18 cellular contexts compared by ENCODE assay signal in genomic region chr14:103286460-103286859, GRCh38. TPM values are rescaled to one million over a fixed set of nuclear protein-coding genes. Genes with fewer than 3 reads are reported as not detected.
DNase-seq lines count a peak whose midpoint lies in the region; ATAC-seq, FAIRE-seq and TF ChIP-seq lines count a peak whose summit lies in the region.
"Had no signal": no experiment of that assay in that cellular context is flagged by ENCODE, and none has a peak within 500 bp of the region (broad histone marks: within the 10 kb centered on the region; RNA-seq: fewer than 3 reads in every experiment).

No MANE protein-coding gene starts in this region.

- FAIRE-seq in HepG2 (lab: Jason Lieb, UNC) (no peak), astrocyte (lab: Jason Lieb, UNC) (peak; percentile 34), frontal cortex (lab: Jason Lieb, UNC) (no peak)
- FAIRE-seq: GM19239, HTR-8/SVneo had no signal

- H3K27ac Mint-ChIP-seq in astrocyte (ENCODE audit: unreplicated experiment): no peak overlapping the region
- H3K27ac Mint-ChIP-seq: B cell; CD8-positive, alpha-beta T cell; HFFc6; IgD-negative memory B cell had no signal

- TF ChIP-seq CTCF in HepG2 (CRISPR knock-in tag; IDR thresholded peaks at IDR 0.05): no peak
- no peak for TF ChIP-seq CTCF in right lobe of liver (IDR thresholded peaks at IDR 0.05)
- no peak for TF ChIP-seq CTCF in HEK293 (tag by site-specific recombination; IDR thresholded peaks at IDR 0.05)
- no peak for TF ChIP-seq CTCF in astrocyte (IDR thresholded peaks at IDR 0.05; ENCODE audit: insufficient read depth, low read depth, low read length)

- no TSS peak for BruUV-seq in HepG2 (replicated peaks; lab: Mats Ljungman, UMichigan)

- H3K79me2 ChIP-seq in HepG2 (ENCODE audit: insufficient read depth, low read length) (no peaks in the 10 kb centered on the region), astrocyte (ENCODE audit: insufficient read depth, low read length) (no peaks in the 10 kb centered on the region)

- no peak overlapping the region for H3K4me3 Mint-ChIP-seq in astrocyte (ENCODE audit: unreplicated experiment)
- H3K4me3 Mint-ChIP-seq: B cell; CD8-positive, alpha-beta T cell; HFFc6; IgD-negative memory B cell had no signal

- peaks cover 3% of the 10 kb centered on the region for H3K9me3 Mint-ChIP-seq in astrocyte (ENCODE audit: unreplicated experiment)
- H3K9me3 Mint-ChIP-seq: CD8-positive, alpha-beta T cell; HFFc6; IgD-negative memory B cell had no signal

- 72% methylated on average over 2 of the region's 2 CpGs for WGBS in HepG2 (ENCODE audit: low lambda C conversion rate)
- 88% methylated on average over 1 of the region's 2 CpGs for WGBS in right lobe of liver (ENCODE audit: insufficient coverage, low coverage, low lambda C conversion rate, missing lambda C conversion rate)

- in situ Hi-C loops in HepG2 (cut with HindIII; ENCODE audit: extremely low pct_ligation_motif_present, low pct_unique_long_range_greater_than_20kb): no loop called here

- no peak overlapping the region for H3K27ac ChIP-seq in HepG2 (ENCODE audit: extremely low read length, insufficient read depth, low read length)
- no peak overlapping the region for H3K27ac ChIP-seq in right lobe of liver
- no peak overlapping the region for H3K27ac ChIP-seq in HEK293 (ENCODE audit: extremely low read depth, low read depth, low read length)
- H3K27ac ChIP-seq in astrocyte (ENCODE audit: low read depth, low read length): no peak overlapping the region
- H3K27ac ChIP-seq: BLaER1 treated with 17β-estradiol and CSF1 and Interleukin-3, amounts not matched to agents 10 nM and 100 nM had no signal

- H3K4me1 Mint-ChIP-seq in astrocyte (ENCODE audit: low read depth, unreplicated experiment): peaks cover 7% of the 10 kb centered on the region
- H3K4me1 Mint-ChIP-seq: B cell, IgD-negative memory B cell had no signal

- TF ChIP-seq RAD21 in HepG2 (CRISPR knock-in tag; IDR thresholded peaks at IDR 0.05): no peak

- DNase-seq in HepG2 (ENCODE audit: low spot score) (no peak), right lobe of liver (no peak), astrocyte (ENCODE audit: low read depth) (no peak), kidney tubule cell (ENCODE audit: low spot score) (no peak), frontal cortex (ENCODE audit: low spot score in 2 of 2) (no peak), NCI-H2081 treated with DMSO at 0.1 percent for 48 hours (lab: John Stamatoyannopoulos, UW) (no peak)
- DNase-seq: Calu3; CD8-positive, alpha-beta T cell; DMS79 treated with DMSO at 0.1 percent for 48 hours; GF-D8; HCEC 1CT; HFFc6 had no signal

- H3K27me3 ChIP-seq in HepG2 (ENCODE audit: control insufficient read depth in 1 of 2, insufficient read depth in 2 of 2, low read length in 2 of 2): peaks cover 1 to 11% of the 10 kb centered on the region in 2 experiments; a peak in 4 of 5 replicates
- no peaks in the 10 kb centered on the region for H3K27me3 ChIP-seq in right lobe of liver
- H3K27me3 ChIP-seq in astrocyte (ENCODE audit: insufficient read depth, low read length): peaks cover 33% of the 10 kb centered on the region
- H3K27me3 ChIP-seq: BLaER1 treated with 17β-estradiol and CSF1 and Interleukin-3, amounts not matched to agents 10 nM and 100 nM had no signal

- intact Hi-C loops in HepG2 (cut with micrococcal nuclease; ENCODE audit: unreplicated experiment): no loop called here
- intact Hi-C loops in right lobe of liver (cut with DNase I): loop anchor here in 1 of 2 donors (10.0 kb wide), 2 partner anchors 82 to 182 kb away; no protein-coding TSS in a partner anchor

- H3K9ac ChIP-seq in HepG2 (ENCODE audit: insufficient read depth, low read depth, low read length): no peak overlapping the region
- no peak overlapping the region for H3K9ac ChIP-seq in astrocyte (ENCODE audit: low read length)
- H3K9ac ChIP-seq: BLaER1 treated with 17β-estradiol and CSF1 and Interleukin-3, amounts not matched to agents 10 nM and 100 nM had no signal

- H3K4me3 ChIP-seq in HepG2 (replicated peaks in 1 of 3; ENCODE audit: insufficient read depth in 1 of 3, low read depth in 2 of 3, low read length in 3 of 3): no peak overlapping the region
- no peak overlapping the region for H3K4me3 ChIP-seq in right lobe of liver
- no peak overlapping the region for H3K4me3 ChIP-seq in HEK293 (ENCODE audit: low read depth, low read length)
- H3K4me3 ChIP-seq in astrocyte (ENCODE audit: insufficient read depth, low read depth, low read length): no peak overlapping the region
- H3K4me3 ChIP-seq: BLaER1 treated with 17β-estradiol and CSF1 and Interleukin-3, amounts not matched to agents 10 nM and 100 nM had no signal

- CTCF ChIA-PET in HepG2 (lab: Yijun Ruan, JAX; ENCODE audit: low intra/inter-chr PET ratio, low total read pairs): no interaction called here
- CTCF ChIA-PET in HEK293 (lab: Yijun Ruan, JAX): interaction anchor here (1.0 kb wide), 1 partner anchor 182 kb away, joined by 3 read pairs; no protein-coding TSS in a partner anchor

- POLR2A ChIA-PET in HepG2 (lab: Yijun Ruan, JAX): no interaction called here
- POLR2A ChIA-PET in HEK293 (lab: Yijun Ruan, JAX): interaction anchor here (0.7 kb wide), 1 partner anchor 102 kb away, joined by 3 read pairs; no protein-coding TSS in a partner anchor

- H2AFZ ChIP-seq in HepG2 (ENCODE audit: low read length): no peak overlapping the region
- H2AFZ ChIP-seq in astrocyte (ENCODE audit: low read depth, low read length): no peak overlapping the region

- H4K20me1 ChIP-seq in HepG2 (ENCODE audit: insufficient read depth, low read length): no peaks in the 10 kb centered on the region
- H4K20me1 ChIP-seq in astrocyte (ENCODE audit: insufficient read depth, low read length): no peaks in the 10 kb centered on the region
- H4K20me1 ChIP-seq: BLaER1 treated with 17β-estradiol and CSF1 and Interleukin-3, amounts not matched to agents 10 nM and 100 nM had no signal

- ATAC-seq in HepG2: no peak
- ATAC-seq in right lobe of liver: no peak
- ATAC-seq: CD8-positive, alpha-beta T cell had no signal

- TF ChIP-seq POLR2A in HepG2 (IDR thresholded peaks at IDR 0.05; ENCODE audit: insufficient read depth in 1 of 2, low read depth in 2 of 2, low read length in 2 of 2) (no peak), right lobe of liver (IDR thresholded peaks at IDR 0.05) (no peak)

- H3K36me3 Mint-ChIP-seq in astrocyte (ENCODE audit: low read depth, unreplicated experiment): peaks cover 1% of the 10 kb centered on the region
- H3K36me3 Mint-ChIP-seq: CD8-positive, alpha-beta T cell; IgD-negative memory B cell had no signal

- TF ChIP-seq EP300 in HepG2 (IDR thresholded peaks at IDR 0.05; ENCODE audit: low read depth in 2 of 2, low read length in 2 of 2): no peak
- no peak for TF ChIP-seq EP300 in HepG2 (CRISPR knock-in tag; IDR thresholded peaks at IDR 0.05; ENCODE audit: borderline replicate concordance)

- no peak overlapping the region for H3K4me2 ChIP-seq in HepG2 (ENCODE audit: low read depth, low read length)
- H3K4me2 ChIP-seq in astrocyte (ENCODE audit: low read length): no peak overlapping the region
- H3K4me2 ChIP-seq: BLaER1 treated with 17β-estradiol and CSF1 and Interleukin-3, amounts not matched to agents 10 nM and 100 nM had no signal

- H3K4me1 ChIP-seq in HepG2 (ENCODE audit: insufficient read depth, low read length) (peaks cover 32% of the 10 kb centered on the region), right lobe of liver (peaks cover 0 to 10% (median 3%) of the 10 kb centered on the region in 4 donors), HEK293 (ENCODE audit: control insufficient read depth, insufficient read depth, low read length) (no peaks in the 10 kb centered on the region), astrocyte (ENCODE audit: insufficient read depth, low read length) (no peaks in the 10 kb centered on the region)

- no peaks in the 10 kb centered on the region for H3K9me3 ChIP-seq in HepG2 (ENCODE audit: low read length)
- no peaks in the 10 kb centered on the region for H3K9me3 ChIP-seq in right lobe of liver
- no peaks in the 10 kb centered on the region for H3K9me3 ChIP-seq in HEK293 (ENCODE audit: control insufficient read depth, insufficient read depth, low read depth, low read length)
- no peaks in the 10 kb centered on the region for H3K9me3 ChIP-seq in astrocyte (ENCODE audit: insufficient read depth, low read depth, low read length)
- H3K9me3 ChIP-seq: BLaER1 treated with 17β-estradiol and CSF1 and Interleukin-3, amounts not matched to agents 10 nM and 100 nM had no signal

- H3K36me3 ChIP-seq in HepG2 (replicated peaks in 1 of 2; ENCODE audit: control insufficient read depth in 1 of 2, insufficient read depth in 2 of 2, low read length in 2 of 2) (no peaks in the 10 kb centered on the region), right lobe of liver (no peaks in the 10 kb centered on the region), HEK293 (ENCODE audit: control insufficient read depth in 2 of 2, insufficient read depth in 1 of 2, low read length in 2 of 2) (no peaks in the 10 kb centered on the region), astrocyte (ENCODE audit: insufficient read depth, low read length) (no peaks in the 10 kb centered on the region)
- H3K36me3 ChIP-seq: BLaER1 treated with 17β-estradiol and CSF1 and Interleukin-3, amounts not matched to agents 10 nM and 100 nM had no signal

- peaks cover 37% of the 10 kb centered on the region for H3K27me3 Mint-ChIP-seq in astrocyte (ENCODE audit: low read depth, unreplicated experiment)

RNA-seq across cellular contexts. Expression of gene EIF5, which starts 47.6 kb away (rescaled TPM):
- total RNA-seq in HepG2 (2016; rRNA removed; fragmentation: Illumina TruSeq; extraction: Trizol) (281 and 333 TPM in 2 replicates), right lobe of liver (100 to 1,000 TPM; 186 to 357 (median 215) TPM), astrocyte (330 and 337 TPM in 2 replicates), frontal cortex (129 TPM)
- 57.6 and 59.2 TPM in 2 replicates for total RNA-seq in HepG2 (2016; cell fraction: cytosol; rRNA removed; fragmentation: Illumina TruSeq; extraction: Trizol; ENCODE audit: low read depth)
- total RNA-seq in HepG2 (2016; cell fraction: insoluble cytoplasmic fraction; rRNA removed; fragmentation: Illumina TruSeq; extraction: Trizol): 289 and 316 TPM in 2 replicates
- total RNA-seq in HepG2 (2016; cell fraction: membrane; rRNA removed; fragmentation: Illumina TruSeq; extraction: Trizol): 131 and 147 TPM in 2 replicates
- total RNA-seq in HepG2 (2016; cell fraction: nucleus; rRNA removed; fragmentation: Illumina TruSeq; extraction: Trizol): 180 TPM in 2 replicates
- polyA plus RNA-seq in HepG2 (2011; rRNA removed): 147 and 189 TPM in 2 replicates
- polyA plus RNA-seq in HepG2 (2011; cell fraction: cytosol; rRNA removed): 98.3 and 109 TPM in 2 replicates
- 192 and 267 TPM in 2 replicates for polyA plus RNA-seq in HepG2 (2011; cell fraction: nucleus; rRNA removed)
- 226 and 227 TPM in 2 replicates for polyA plus RNA-seq in HepG2 (2012)
- 34.1 and 47.0 TPM in 2 replicates for polyA plus RNA-seq in HepG2 (2016; cell fraction: cytosol; fragmentation: Illumina TruSeq; extraction: Trizol; ENCODE audit: low read depth)
- polyA plus RNA-seq in HepG2 (2016; cell fraction: insoluble cytoplasmic fraction; fragmentation: Illumina TruSeq; extraction: Trizol; ENCODE audit: low read depth): 286 and 291 TPM in 2 replicates
- polyA plus RNA-seq in HepG2 (2016; cell fraction: membrane; fragmentation: Illumina TruSeq; extraction: Trizol; ENCODE audit: low read depth): 74.1 and 96.9 TPM in 2 replicates
- polyA plus RNA-seq in HepG2 (2016; cell fraction: nucleus; fragmentation: Illumina TruSeq; extraction: Trizol; ENCODE audit: insufficient read depth, low read depth): 188 and 207 TPM in 2 replicates
- 81.5 and 123 TPM in 2 replicates for polyA minus RNA-seq in HepG2 (2011; rRNA and poly(A)+ RNA removed; ENCODE audit: low replicate concordance)
- 55.8 and 65.8 TPM in 2 replicates for polyA minus RNA-seq in HepG2 (2011; cell fraction: cytosol; rRNA and poly(A)+ RNA removed)
- 331 and 439 TPM in 2 replicates for polyA minus RNA-seq in HepG2 (2011; cell fraction: nucleus; rRNA and poly(A)+ RNA removed)

Comparison
In these comparisons a context has a peak if more than half of its experiments do, and no peak if none do; other contexts are left out.
1. Of the 63 proteins assayed by ChIP-seq in both HepG2 and HEK293: peak only in HepG2: none; only in HEK293: ATF2 and PRDM10; in both: none; in neither: 61.